26 cellular contexts compared by ENCODE assay signal in the genomic region with DNA sequence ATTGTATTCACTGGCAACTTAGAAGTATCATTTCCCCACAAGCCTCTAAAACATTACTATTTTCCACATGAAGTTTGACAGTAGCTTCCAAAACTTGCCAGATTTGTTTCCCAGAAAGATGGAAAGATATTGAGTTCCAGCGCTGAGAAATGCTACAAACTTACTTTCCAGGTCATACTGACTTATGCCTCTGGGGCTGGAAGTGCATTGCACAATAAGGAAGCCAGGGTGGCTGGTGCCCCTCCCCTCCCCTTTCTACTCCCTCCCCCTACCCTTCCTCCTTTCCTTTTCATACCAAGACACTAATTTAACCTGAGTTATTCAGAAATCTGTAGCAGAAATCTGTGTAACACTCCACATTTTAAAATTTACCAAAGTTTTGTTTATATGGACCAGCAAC.
DNase-seq lines count a peak whose midpoint lies in the region; ATAC-seq and TF ChIP-seq lines count a peak whose summit lies in the region.
"Had no signal": no experiment of that assay in that cellular context is flagged by ENCODE, and none has a peak within 500 bp of the region (broad histone marks: within the 10 kb centered on the region; RNA-seq: fewer than 3 reads in every experiment).

No MANE protein-coding gene starts in this region.

- no peak overlapping the region for H2AFZ ChIP-seq in DND-41 (ENCODE audit: low read depth, low read length)

- H3K4me3 ChIP-seq in DND-41 (ENCODE audit: low read depth in 1 of 2, low read length in 2 of 2) = no peak overlapping the region
- H3K4me3 ChIP-seq: body of pancreas, heart left ventricle, skin epidermis, vagina had no signal

- no peaks in the 10 kb centered on the region for H3K36me3 Mint-ChIP-seq in osteocyte (ENCODE audit: unreplicated experiment)
- H3K36me3 Mint-ChIP-seq in CD4-positive, alpha-beta T cell (ENCODE audit: low read depth) = no peaks in the 10 kb centered on the region
- H3K36me3 Mint-ChIP-seq: naive B cell had no signal

- DNase-seq in DND-41 (peak; percentile 27), Kasumi-1 (lab: John Stamatoyannopoulos, UW) (peak; percentile 71 to 79), UCSD-AML1 (lab: John Stamatoyannopoulos, UW; ENCODE audit: unreplicated experiment) (peak; percentile 42), osteocyte (ENCODE audit: extremely low spot score, unreplicated experiment) (no peak), C1 segment of cervical spinal cord (lab: John Stamatoyannopoulos, UW) (no peak)
- DNase-seq in CD4-positive, alpha-beta T cell = no peak
- DNase-seq: activated CD4-positive, alpha-beta T cell treated with anti-CD3 and anti-CD28 coated beads for 48 hours; activated T-cell treated with anti-CD3 and anti-CD28 coated beads, Interleukin-2, amount 50 U/mL, for 24 hours; body of pancreas; Calu3; heart left ventricle; KG1; mesenchymal stem cell; naive B cell; NCI-H1048; NCI-H1930; NCI-H2227 treated with DMSO at 0.1 percent for 48 hours; NCI-H774; nucleus accumbens; stimulated activated CD4-positive, alpha-beta T cell treated with anti-CD3 and anti-CD28 coated beads, Interleukin-1b, Interleukin-23, amount 100 ng/mL, for 48 hours had no signal

- H3K9me3 Mint-ChIP-seq in osteocyte (ENCODE audit: unreplicated experiment) = no peaks in the 10 kb centered on the region
- no peaks in the 10 kb centered on the region for H3K9me3 Mint-ChIP-seq in CD4-positive, alpha-beta T cell
- H3K9me3 Mint-ChIP-seq: activated T-cell treated with anti-CD3 and anti-CD28 coated beads, Interleukin-2, amount 50 U/mL, for 24 hours; naive B cell had no signal

- peaks cover 39% of the 10 kb centered on the region for H3K4me1 Mint-ChIP-seq in osteocyte (ENCODE audit: unreplicated experiment)
- no peaks in the 10 kb centered on the region for H3K4me1 Mint-ChIP-seq in CD4-positive, alpha-beta T cell (ENCODE audit: low read depth)
- H3K4me1 Mint-ChIP-seq: naive B cell had no signal

- H3K9me3 ChIP-seq in DND-41 (ENCODE audit: insufficient read depth, low read length, severe bottlenecking) = no peaks in the 10 kb centered on the region
- no peaks in the 10 kb centered on the region for H3K9me3 ChIP-seq in CD4-positive, alpha-beta T cell (ENCODE audit: control insufficient read depth, low read length)
- H3K9me3 ChIP-seq: body of pancreas, heart left ventricle, vagina had no signal

- H3K27me3 Mint-ChIP-seq in osteocyte (ENCODE audit: unreplicated experiment) = no peaks in the 10 kb centered on the region
- H3K27me3 Mint-ChIP-seq in CD4-positive, alpha-beta T cell = no peaks in the 10 kb centered on the region
- H3K27me3 Mint-ChIP-seq: activated T-cell treated with anti-CD3 and anti-CD28 coated beads, Interleukin-2, amount 50 U/mL, for 24 hours had no signal

- no peaks in the 10 kb centered on the region for H3K27me3 ChIP-seq in DND-41 (ENCODE audit: insufficient read depth, low read length, poor library complexity)
- no peaks in the 10 kb centered on the region for H3K27me3 ChIP-seq in CD4-positive, alpha-beta T cell (ENCODE audit: control insufficient read depth, insufficient read depth, low read length)
- H3K27me3 ChIP-seq: body of pancreas, heart left ventricle, vagina had no signal

- intact Hi-C loops in CD4-positive, alpha-beta T cell (cut with DNase I, micrococcal nuclease) = no loop called here

- no peak for TF ChIP-seq CTCF in DND-41 (IDR thresholded peaks at IDR 0.05; ENCODE audit: borderline replicate concordance, extremely low read depth, low read length, poor library complexity, severe bottlenecking)
- TF ChIP-seq CTCF in osteocyte (IDR thresholded peaks at IDR 0.05) = no peak
- TF ChIP-seq CTCF in CD4-positive, alpha-beta T cell (IDR thresholded peaks at IDR 0.05) = no peak

- CTCF ChIA-PET in CD4-positive, alpha-beta T cell (lab: Charles Lee) = no interaction called here

- no peaks in the 10 kb centered on the region for H3K79me2 ChIP-seq in DND-41 (ENCODE audit: insufficient read depth, low read length)

- H3K4me3 Mint-ChIP-seq in osteocyte (ENCODE audit: unreplicated experiment) = peak overlapping the region; percentile 29
- H3K4me3 Mint-ChIP-seq in CD4-positive, alpha-beta T cell = no peak overlapping the region
- H3K4me3 Mint-ChIP-seq: activated T-cell treated with anti-CD3 and anti-CD28 coated beads, Interleukin-2, amount 50 U/mL, for 24 hours; naive B cell had no signal

- H3K4me2 ChIP-seq in DND-41 (ENCODE audit: insufficient read depth, low read length) = no peak overlapping the region

- H4K20me1 ChIP-seq in DND-41 (ENCODE audit: insufficient read depth, low read length) = no peaks in the 10 kb centered on the region

- peak overlapping the region; percentile 48 for H3K27ac Mint-ChIP-seq in osteocyte (ENCODE audit: unreplicated experiment)
- no peak overlapping the region for H3K27ac Mint-ChIP-seq in CD4-positive, alpha-beta T cell
- H3K27ac Mint-ChIP-seq: activated T-cell treated with anti-CD3 and anti-CD28 coated beads, Interleukin-2, amount 50 U/mL, for 24 hours; naive B cell had no signal

- H3K9ac ChIP-seq in DND-41 (ENCODE audit: low read depth, low read length) = no peak overlapping the region

- no peak overlapping the region for H3K27ac ChIP-seq in DND-41 (ENCODE audit: low read length)
- no peak overlapping the region for H3K27ac ChIP-seq in CD4-positive, alpha-beta T cell (ENCODE audit: low read depth, low read length)
- H3K27ac ChIP-seq: body of pancreas, C4-2B, heart left ventricle, skin epidermis, vagina had no signal

- ATAC-seq in DND-41 (ENCODE audit: insufficient read depth, low read depth) = peak; percentile 80; the same call in 2 of the 3 replicates
- ATAC-seq in activated CD4-positive, CD25-positive, alpha-beta regulatory T cell treated with anti-CD3 and anti-CD28 coated beads, Interleukin-2, amount 50 U/mL, for 24 hours = no peak
- ATAC-seq in CD4-positive, alpha-beta T cell (ENCODE audit: poor library complexity) = no peak
- no peak for ATAC-seq in GM21529 (IDR thresholded peaks at IDR 0.05; ENCODE audit: unreplicated experiment)
- ATAC-seq: body of pancreas, heart left ventricle, Right ventricle myocardium inferior had no signal

- POLR2A ChIA-PET in CD4-positive, alpha-beta T cell (lab: Charles Lee) = no interaction called here

- H3K36me3 ChIP-seq in DND-41 (ENCODE audit: insufficient read depth, low read length) = no peaks in the 10 kb centered on the region
- H3K36me3 ChIP-seq: heart left ventricle, vagina had no signal

- H3K4me1 ChIP-seq in DND-41 (ENCODE audit: insufficient read depth, low read length) = no peaks in the 10 kb centered on the region
- H3K4me1 ChIP-seq: body of pancreas, heart left ventricle had no signal

Comparison
In these comparisons a context has a peak if more than half of its experiments do, and no peak if none do; other contexts are left out.
1. DNase-seq: peak in DND-41 (single experiment), Kasumi-1 (2 of 2) and UCSD-AML1 (single experiment); none in osteocyte (single experiment), C1 segment of cervical spinal cord (0 of 14) and CD4-positive, alpha-beta T cell (0 of 10).